36 cellular contexts compared by ENCODE assay signal in the genomic region with DNA sequence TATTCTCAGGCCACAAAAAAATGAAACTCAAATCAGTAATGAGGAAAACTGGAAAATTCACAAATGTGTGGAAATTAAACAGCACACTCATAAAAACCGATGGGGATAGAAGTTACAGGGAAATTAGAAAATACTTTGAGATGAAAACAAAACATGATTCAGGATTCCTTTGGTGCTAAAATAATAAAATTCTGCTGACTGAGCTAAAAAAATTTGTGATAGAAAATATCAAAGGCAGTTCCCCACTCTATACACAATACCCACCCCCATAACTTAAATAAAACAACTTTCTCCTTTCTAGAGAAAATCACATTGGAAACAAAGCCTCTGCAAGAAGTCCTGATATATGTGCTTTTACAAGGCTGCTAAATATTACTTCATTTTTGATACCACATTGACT. TPM values are rescaled to one million over a fixed set of nuclear protein-coding genes. Genes with fewer than 3 reads are reported as not detected.
"Had no signal": no experiment of that assay in that cellular context is flagged by ENCODE, and none has a peak within 500 bp of the region (broad histone marks: within the 10 kb centered on the region; RNA-seq: fewer than 3 reads in every experiment).

No MANE protein-coding gene starts in this region.

- H3K4me3 ChIP-seq: adrenal gland, body of pancreas, esophagus muscularis mucosa, gastrocnemius medialis, heart left ventricle had no signal

- H3K27ac Mint-ChIP-seq: activated B cell treated with CpG ODN at 0.5 μM for 24 hours; activated CD4-positive, alpha-beta memory T cell treated with anti-CD3 and anti-CD28 coated beads for 36 hours; activated CD4-positive, alpha-beta T cell treated with anti-CD3 and anti-CD28 coated beads for 36 hours; activated CD4-positive, alpha-beta T cell treated with anti-CD3 and anti-CD28 coated beads, Interleukin-2, amount 10 ng/mL, durations not matched to agents 24 days and 14 days; activated CD8-positive, alpha-beta memory T cell treated with anti-CD3 and anti-CD28 coated beads, Interleukin-2, amount 10 ng/mL, durations not matched to agents 7 days and 5 days; activated CD8-positive, alpha-beta T cell treated with anti-CD3 and anti-CD28 coated beads, Interleukin-2, amount 10 ng/mL, durations not matched to agents 7 days and 5 days; activated naive CD4-positive, alpha-beta T cell treated with anti-CD3 and anti-CD28 coated beads for 36 hours; activated naive CD4-positive, alpha-beta T cell treated with anti-CD3 and anti-CD28 coated beads, Interleukin-2, amount 50 U/mL, for 24 hours; activated naive CD8-positive, alpha-beta T cell treated with anti-CD3 and anti-CD28 coated beads for 36 hours; activated naive CD8-positive, alpha-beta T cell treated with anti-CD3 and anti-CD28 coated beads, Interleukin-2, amount 50 U/mL, for 24 hours; activated T-helper 1 cell treated with anti-CD3 and anti-CD28 coated beads, Interleukin-12 subunit alpha, Interleukin-12 subunit beta, Interleukin-2, Interleukin-4 antibody, amounts not matched to agents 30 ng/mL and 10 ng/mL and 1 ng/mL, durations not matched to agents 14 hours and 24 hours and 36 hours; activated T-helper 2 cell treated with anti-CD3 and anti-CD28 coated beads, Interferon-gamma antibody, Interleukin-2, Interleukin-4, amounts not matched to agents 10 μg/mL and 5 μg/mL and 100 μg/mL, durations not matched to agents 14 hours and 24 hours and 36 hours; effector memory CD8-positive, alpha-beta T cell; T-helper 17 cell; T-helper 2 cell treated with Interferon-gamma antibody and Interleukin-4, amounts not matched to agents 5 μg/mL and 100 μg/mL, for 36 hours had no signal

- H3K4me3 Mint-ChIP-seq: activated B cell treated with CpG ODN at 0.5 μM for 24 hours; activated CD4-positive, alpha-beta memory T cell treated with anti-CD3 and anti-CD28 coated beads for 36 hours; activated CD4-positive, alpha-beta T cell treated with anti-CD3 and anti-CD28 coated beads for 36 hours; activated CD4-positive, alpha-beta T cell treated with anti-CD3 and anti-CD28 coated beads, Interleukin-2, amount 10 ng/mL, durations not matched to agents 24 days and 14 days; activated CD8-positive, alpha-beta memory T cell treated with anti-CD3 and anti-CD28 coated beads, Interleukin-2, amount 10 ng/mL, durations not matched to agents 7 days and 5 days; activated CD8-positive, alpha-beta T cell treated with anti-CD3 and anti-CD28 coated beads, Interleukin-2, amount 10 ng/mL, durations not matched to agents 7 days and 5 days; activated naive CD4-positive, alpha-beta T cell treated with anti-CD3 and anti-CD28 coated beads for 36 hours; activated naive CD4-positive, alpha-beta T cell treated with anti-CD3 and anti-CD28 coated beads, Interleukin-2, amount 50 U/mL, for 24 hours; activated naive CD8-positive, alpha-beta T cell treated with anti-CD3 and anti-CD28 coated beads for 36 hours; activated naive CD8-positive, alpha-beta T cell treated with anti-CD3 and anti-CD28 coated beads, Interleukin-2, amount 50 U/mL, for 24 hours; activated T-helper 1 cell treated with anti-CD3 and anti-CD28 coated beads, Interleukin-12 subunit alpha, Interleukin-12 subunit beta, Interleukin-2, Interleukin-4 antibody, amounts not matched to agents 30 ng/mL and 10 ng/mL and 1 ng/mL, durations not matched to agents 14 hours and 24 hours and 36 hours; effector memory CD8-positive, alpha-beta T cell; T-helper 17 cell; T-helper 2 cell treated with Interferon-gamma antibody and Interleukin-4, amounts not matched to agents 5 μg/mL and 100 μg/mL, for 36 hours had no signal

- H3K27ac ChIP-seq: adrenal gland, body of pancreas, esophagus muscularis mucosa, foreskin keratinocyte, gastrocnemius medialis, heart left ventricle, WERI-Rb-1 had no signal

- H3K36me3 ChIP-seq: adrenal gland, WERI-Rb-1 had no signal

- H3K27me3 ChIP-seq: adrenal gland, body of pancreas, esophagus muscularis mucosa, foreskin keratinocyte, gastrocnemius medialis, heart left ventricle had no signal

- ATAC-seq: activated CD4-positive, alpha-beta T cell treated with anti-CD3 and anti-CD28 coated beads for 36 hours; activated CD4-positive, CD25-positive, alpha-beta regulatory T cell treated with anti-CD3 and anti-CD28 coated beads, Interleukin-2, amount 50 U/mL, for 24 hours; activated CD8-positive, alpha-beta memory T cell treated with anti-CD3 and anti-CD28 coated beads, Interleukin-2, amount 10 ng/mL, durations not matched to agents 7 days and 5 days; activated CD8-positive, alpha-beta T cell treated with anti-CD3 and anti-CD28 coated beads, Interleukin-2, amount 10 ng/mL, durations not matched to agents 7 days and 5 days; activated naive CD8-positive, alpha-beta T cell treated with anti-CD3 and anti-CD28 coated beads, Interleukin-2, amount 50 U/mL, for 24 hours; body of pancreas; effector memory CD8-positive, alpha-beta T cell; foreskin keratinocyte; gastrocnemius medialis; heart left ventricle; T-helper 17 cell had no signal

- H3K4me1 ChIP-seq: adrenal gland, body of pancreas, esophagus muscularis mucosa, foreskin keratinocyte, gastrocnemius medialis had no signal

- DNase-seq: activated B cell treated with CpG ODN at 0.5 μM for 24 hours; activated CD4-positive, alpha-beta memory T cell treated with anti-CD3 and anti-CD28 coated beads for 36 hours; activated CD4-positive, alpha-beta T cell treated with anti-CD3 and anti-CD28 coated beads for 36 hours; activated CD4-positive, alpha-beta T cell treated with anti-CD3 and anti-CD28 coated beads, Interleukin-2, amount 10 ng/mL, durations not matched to agents 24 days and 14 days; activated CD8-positive, alpha-beta memory T cell treated with anti-CD3 and anti-CD28 coated beads, Interleukin-2, amount 10 ng/mL, durations not matched to agents 7 days and 5 days; activated CD8-positive, alpha-beta memory T cell treated with anti-CD3 and anti-CD28 coated beads, Interleukin-2, amount 50 U/mL, for 4 hours; activated CD8-positive, alpha-beta T cell treated with anti-CD3 and anti-CD28 coated beads, Interleukin-2, amount 10 ng/mL, durations not matched to agents 7 days and 5 days; activated effector memory CD4-positive, alpha-beta T cell treated with anti-CD3 and anti-CD28 coated beads, Interleukin-2, amount 50 U/mL, for 16 hours; activated naive CD4-positive, alpha-beta T cell treated with anti-CD3 and anti-CD28 coated beads for 36 hours; activated naive CD8-positive, alpha-beta T cell treated with anti-CD3 and anti-CD28 coated beads for 36 hours; activated naive CD8-positive, alpha-beta T cell treated with anti-CD3 and anti-CD28 coated beads, Interleukin-2, amount 50 U/mL, for 24 hours; activated T-cell treated with anti-CD3 and anti-CD28 coated beads, Interleukin-2, amount 50 U/mL, for 1 hour; activated T-cell treated with anti-CD3 and anti-CD28 coated beads, Interleukin-2, amount 50 U/mL, for 48 hours; adrenal gland; amygdala; aorta; body of pancreas; caudate nucleus; cortex of kidney; dermis blood vessel endothelial cell; effector CD4-positive, alpha-beta T cell; effector memory CD8-positive, alpha-beta T cell; erythroblast; foreskin keratinocyte; gastrocnemius medialis; glutamatergic neuron; heart left ventricle; T-helper 17 cell; T1000; WERI-Rb-1 had no signal

- H3K27me3 Mint-ChIP-seq: activated B cell treated with CpG ODN at 0.5 μM for 24 hours; activated CD4-positive, alpha-beta memory T cell treated with anti-CD3 and anti-CD28 coated beads for 36 hours; activated CD4-positive, alpha-beta T cell treated with anti-CD3 and anti-CD28 coated beads for 36 hours; activated CD4-positive, alpha-beta T cell treated with anti-CD3 and anti-CD28 coated beads, Interleukin-2, amount 10 ng/mL, durations not matched to agents 24 days and 14 days; activated CD8-positive, alpha-beta memory T cell treated with anti-CD3 and anti-CD28 coated beads, Interleukin-2, amount 10 ng/mL, durations not matched to agents 7 days and 5 days; activated naive CD4-positive, alpha-beta T cell treated with anti-CD3 and anti-CD28 coated beads, Interleukin-2, amount 50 U/mL, for 24 hours; activated naive CD8-positive, alpha-beta T cell treated with anti-CD3 and anti-CD28 coated beads for 36 hours; activated naive CD8-positive, alpha-beta T cell treated with anti-CD3 and anti-CD28 coated beads, Interleukin-2, amount 50 U/mL, for 24 hours; effector memory CD8-positive, alpha-beta T cell; T-helper 17 cell had no signal

RNA-seq across cellular contexts. Expression of a gene that starts 1.5 kb away (rescaled TPM):
- total RNA-seq: activated T-helper 2 cell treated with anti-CD3 and anti-CD28 coated beads, Interferon-gamma antibody, Interleukin-2, Interleukin-4, amounts not matched to agents 10 μg/mL and 5 μg/mL and 100 μg/mL, durations not matched to agents 14 hours and 24 hours and 36 hours had no signal
